ENCODE assay signal across 26 cellular contexts in genomic region chr10:97502916-97503315, GRCh38.
"Had no signal": no experiment of that assay in that cellular context is flagged by ENCODE, and none has a peak within 500 bp of the region (broad histone marks: within the 10 kb centered on the region; RNA-seq: fewer than 3 reads in every experiment).

No MANE protein-coding gene starts in this region.

- H3K4me2 ChIP-seq: neural progenitor cell had no signal

- ATAC-seq: left lung; mucosa of descending colon; natural killer cell treated with Interleukin-12 subunit alpha and Interleukin-12 subunit beta and Interleukin-15 and Interleukin-18, amount 100 ng/mL, for 72 hours; sciatic nerve; stimulated activated effector memory CD8-positive, alpha-beta T cell treated with anti-CD3 and anti-CD28 coated beads, Interleukin-12 subunit alpha, Interleukin-12 subunit beta, amount 100 ng/mL, for 72 hours had no signal

- H3K27ac ChIP-seq: dorsolateral prefrontal cortex, left lung, neural progenitor cell, ovary, stomach, vagina had no signal

- H3K27ac Mint-ChIP-seq: mesothelial cell of epicardium; naive B cell; natural killer cell treated with Interleukin-12 subunit alpha and Interleukin-12 subunit beta and Interleukin-15 and Interleukin-18, amount 100 ng/mL, for 72 hours; neural progenitor cell; stimulated activated effector memory CD8-positive, alpha-beta T cell treated with anti-CD3 and anti-CD28 coated beads, Interleukin-12 subunit alpha, Interleukin-12 subunit beta, amount 100 ng/mL, for 72 hours had no signal

- H3K9me3 ChIP-seq: left lung, mucosa of descending colon, ovary, stomach, thyroid gland, vagina had no signal

- H2AFZ ChIP-seq: hepatocyte, neural progenitor cell had no signal

- H3K4me3 Mint-ChIP-seq: mesothelial cell of epicardium; natural killer cell treated with Interleukin-12 subunit alpha and Interleukin-12 subunit beta and Interleukin-15 and Interleukin-18, amount 100 ng/mL, for 72 hours; neural progenitor cell; stimulated activated effector memory CD8-positive, alpha-beta T cell treated with anti-CD3 and anti-CD28 coated beads, Interleukin-12 subunit alpha, Interleukin-12 subunit beta, amount 100 ng/mL, for 72 hours had no signal

- H3K36me3 ChIP-seq: left lung, neural progenitor cell, ovary, stomach, thyroid gland, vagina had no signal

- H3K9me3 Mint-ChIP-seq: mesothelial cell of epicardium; natural killer cell treated with Interleukin-12 subunit alpha and Interleukin-12 subunit beta and Interleukin-15 and Interleukin-18, amount 100 ng/mL, for 72 hours; neural progenitor cell; stimulated activated effector memory CD8-positive, alpha-beta T cell treated with anti-CD3 and anti-CD28 coated beads, Interleukin-12 subunit alpha, Interleukin-12 subunit beta, amount 100 ng/mL, for 72 hours had no signal

- H3K9ac ChIP-seq: neural progenitor cell had no signal

- H3K4me3 ChIP-seq: dorsolateral prefrontal cortex, hepatocyte, left lung, mucosa of descending colon, neural progenitor cell, ovary, stomach, thyroid gland, vagina had no signal

- H3K27me3 ChIP-seq: dorsolateral prefrontal cortex, hepatocyte, left lung, ovary, stomach, thyroid gland, vagina had no signal

- FAIRE-seq: colon, frontal cortex, kidney had no signal

- DNase-seq: dorsolateral prefrontal cortex; effector CD4-positive, alpha-beta T cell; kidney; left lung; mesenchymal stem cell; mucosa of descending colon; naive B cell; nucleus accumbens; ovary; posterior cingulate gyrus; retina; stimulated activated CD4-positive, alpha-beta T cell treated with anti-CD3 and anti-CD28 coated beads, Interleukin-2, amount 100 ng/mL, for 24 hours; stimulated activated CD4-positive, alpha-beta T cell treated with anti-CD3 and anti-CD28 coated beads, Interleukin-4, amount 100 ng/mL, for 24 hours; stimulated activated naive CD4-positive, alpha-beta T cell treated with Interleukin-2 at 50 U/mL for 16 hours; stomach; trophoblast cell had no signal

- H3K36me3 Mint-ChIP-seq: mesothelial cell of epicardium; natural killer cell treated with Interleukin-12 subunit alpha and Interleukin-12 subunit beta and Interleukin-15 and Interleukin-18, amount 100 ng/mL, for 72 hours; neural progenitor cell had no signal
